In the genomic region with DNA sequence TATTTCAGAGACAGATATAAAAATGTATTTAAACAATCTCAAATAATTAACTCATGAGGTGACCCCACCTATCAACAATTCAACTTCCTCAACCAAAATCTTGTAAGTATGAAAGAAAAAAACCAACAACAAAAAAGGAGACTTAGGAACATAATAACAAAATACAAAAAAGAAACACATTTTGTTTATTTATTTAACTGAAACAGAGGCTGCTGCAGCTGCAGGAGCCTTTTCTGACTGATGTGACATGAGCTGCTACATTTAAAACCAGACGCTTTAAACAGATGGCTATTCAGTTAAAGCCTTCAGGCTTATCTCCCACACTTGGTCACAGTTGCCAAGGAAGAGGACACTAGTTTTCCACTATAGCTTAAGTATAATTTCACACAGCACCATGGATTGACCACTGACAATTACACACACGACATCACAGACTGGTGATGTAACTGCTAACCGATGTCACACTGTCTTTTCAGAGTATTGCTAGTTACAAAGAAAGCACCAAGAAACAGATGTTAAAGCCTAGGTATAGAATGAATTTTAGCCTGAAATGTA, we compare ENCODE assay signal across 8 cellular contexts.
DNase-seq lines count a peak whose midpoint lies in the region; ATAC-seq, FAIRE-seq and TF ChIP-seq lines count a peak whose summit lies in the region.
"Had no signal": no experiment of that assay in that cellular context is flagged by ENCODE, and none has a peak within 500 bp of the region (broad histone marks: within the 10 kb centered on the region; RNA-seq: fewer than 3 reads in every experiment).

No MANE protein-coding gene starts in this region.

- no peak overlapping the region for H2AFZ ChIP-seq in PC-9

- H3K79me2 ChIP-seq in PC-9 (ENCODE audit: low read depth) = peaks cover 95% of the 10 kb centered on the region

- H3K4me1 ChIP-seq in HEK293 (ENCODE audit: control insufficient read depth, insufficient read depth, low read length) (peaks cover 32% of the 10 kb centered on the region), PC-9 (replicated peaks; ENCODE audit: insufficient read depth) (peaks cover 61% of the 10 kb centered on the region), neutrophil (ENCODE audit: control insufficient read depth in 1 of 2, insufficient read depth in 1 of 2, low read depth in 1 of 2, low read length in 1 of 2) (peaks cover 24 to 28% of the 10 kb centered on the region in 2 experiments)

- H3K27me3 ChIP-seq in PC-9 (ENCODE audit: insufficient read depth, low read depth) (no peaks in the 10 kb centered on the region), neutrophil (no peaks in the 10 kb centered on the region)
- H3K27me3 ChIP-seq: tibial artery had no signal

- H3K36me3 ChIP-seq in HEK293 (ENCODE audit: control insufficient read depth in 2 of 2, insufficient read depth in 1 of 2, low read length in 2 of 2) (no peaks in the 10 kb centered on the region), PC-9 (ENCODE audit: low read depth) (no peaks in the 10 kb centered on the region), neutrophil (no peaks in the 10 kb centered on the region)
- H3K36me3 ChIP-seq: tibial artery had no signal

- POLR2A ChIA-PET in HEK293 (lab: Yijun Ruan, JAX) = no interaction called here
- POLR2A ChIA-PET in PC-9 (lab: Charles Lee; ENCODE audit: unreplicated experiment) = interaction anchor here (0.6 kb wide), 1 partner anchor 78 kb away, joined by 5 read pairs; no protein-coding TSS in a partner anchor

- H4K20me1 ChIP-seq in PC-9 (ENCODE audit: insufficient read depth) = peaks cover 34% of the 10 kb centered on the region

- H3K9me2 ChIP-seq in PC-9 (ENCODE audit: insufficient read depth) = no peaks in the 10 kb centered on the region; the same call in 1 of the 2 replicates

- FAIRE-seq in endometrium (lab: Jason Lieb, UNC) = peak; percentile 69

- CTCF ChIA-PET in HEK293 (lab: Yijun Ruan, JAX) (no interaction called here), PC-9 (lab: Charles Lee) (no interaction called here)

- DNase-seq in PC-9 = no peak
- no peak for DNase-seq in LoVo (ENCODE audit: low spot score)
- DNase-seq: tibial artery had no signal

- H3K27ac ChIP-seq in HEK293 (ENCODE audit: extremely low read depth, low read depth, low read length) = no peak overlapping the region
- H3K27ac ChIP-seq in PC-9 = peak overlapping the region; percentile 59
- peak overlapping the region; percentile 48 for H3K27ac ChIP-seq in neutrophil

- intact Hi-C loops in PC-9 (cut with micrococcal nuclease; ENCODE audit: unreplicated experiment) = no loop called here

- ATAC-seq in HG02623 (IDR thresholded peaks at IDR 0.05; ENCODE audit: unreplicated experiment) (no peak), GM19455 (IDR thresholded peaks at IDR 0.05; ENCODE audit: unreplicated experiment) (no peak)

- H3K4me2 ChIP-seq in PC-9 = peak overlapping the region; percentile 60

- no peak overlapping the region for H3K4me3 ChIP-seq in HEK293 (ENCODE audit: low read depth, low read length)
- H3K4me3 ChIP-seq in PC-9 = no peak overlapping the region
- no peak overlapping the region for H3K4me3 ChIP-seq in neutrophil (ENCODE audit: low read depth in 1 of 2, low read length in 1 of 2)
- H3K4me3 ChIP-seq: tibial artery had no signal

- peaks cover 42% of the 10 kb centered on the region for H3F3A ChIP-seq in PC-9 (ENCODE audit: insufficient read depth, low read depth)

- BruUV-seq in PC-9 (replicated peaks; lab: Mats Ljungman, UMichigan) = no TSS peak

- TF ChIP-seq CTCF in HEK293 (tag by site-specific recombination; IDR thresholded peaks at IDR 0.05) (no peak), PC-9 (conservative IDR thresholded peaks at IDR 0.05) (no peak), neutrophil (IDR thresholded peaks at IDR 0.05) (no peak)

- H3K9me3 ChIP-seq in HEK293 (ENCODE audit: control insufficient read depth, insufficient read depth, low read depth, low read length) (no peaks in the 10 kb centered on the region), PC-9 (ENCODE audit: insufficient read depth, low read depth) (no peaks in the 10 kb centered on the region), neutrophil (no peaks in the 10 kb centered on the region)
- H3K9me3 ChIP-seq: tibial artery had no signal

TF ChIP-seq in HEK293, 187 proteins besides CTCF, POLR2A, EP300 and RAD21 (continues in another document):
- TF ChIP-seq TCF7L2 (IDR thresholded peaks at IDR 0.05; ENCODE audit: borderline replicate concordance, low read depth, low read length) (no peak), FEZF1 (tag by site-specific recombination; IDR thresholded peaks at IDR 0.05) (0 out of 2 replicates have a peak, but pooled peaks have one; percentile 22), ZNF791 (tag by site-specific recombination; IDR thresholded peaks at IDR 0.05) (no peak), ZNF629 (tag by site-specific recombination; IDR thresholded peaks at IDR 0.05) (peak; percentile 90), SP7 (tag by site-specific recombination; IDR thresholded peaks at IDR 0.05) (0 out of 2 replicates have a peak, but pooled peaks have one; percentile 21), OVOL3 (tag by site-specific recombination; IDR thresholded peaks at IDR 0.05) (no peak), KLF10 (tag by site-specific recombination; IDR thresholded peaks at IDR 0.05) (no peak), ZNF621 (tag by site-specific recombination; IDR thresholded peaks at IDR 0.05) (no peak), YY2 (tag by site-specific recombination; IDR thresholded peaks at IDR 0.05) (no peak), ZNF184 (tag by site-specific recombination; IDR thresholded peaks at IDR 0.05) (no peak)
- TF ChIP-seq, protein P1, sequence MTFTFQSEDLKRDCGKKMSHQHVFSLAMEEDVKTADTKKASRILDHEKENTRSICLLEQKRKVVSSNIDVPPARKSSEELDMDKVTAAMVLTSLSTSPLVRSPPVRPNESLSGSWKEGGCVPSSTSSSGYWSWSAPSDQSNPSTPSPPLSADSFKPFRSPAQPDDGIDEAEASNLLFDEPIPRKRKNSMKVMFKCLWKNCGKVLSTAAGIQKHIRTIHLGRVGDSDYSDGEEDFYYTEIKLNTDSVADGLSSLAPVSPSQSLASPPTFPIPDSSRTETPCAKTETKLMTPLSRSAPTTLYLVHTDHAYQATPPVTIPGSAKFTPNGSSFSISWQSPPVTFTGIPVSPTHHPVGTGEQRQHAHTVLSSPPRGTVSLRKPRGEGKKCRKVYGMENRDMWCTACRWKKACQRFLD (tag by site-specific recombination; IDR thresholded peaks at IDR 0.05) = no peak
- TF ChIP-seq, protein P2, sequence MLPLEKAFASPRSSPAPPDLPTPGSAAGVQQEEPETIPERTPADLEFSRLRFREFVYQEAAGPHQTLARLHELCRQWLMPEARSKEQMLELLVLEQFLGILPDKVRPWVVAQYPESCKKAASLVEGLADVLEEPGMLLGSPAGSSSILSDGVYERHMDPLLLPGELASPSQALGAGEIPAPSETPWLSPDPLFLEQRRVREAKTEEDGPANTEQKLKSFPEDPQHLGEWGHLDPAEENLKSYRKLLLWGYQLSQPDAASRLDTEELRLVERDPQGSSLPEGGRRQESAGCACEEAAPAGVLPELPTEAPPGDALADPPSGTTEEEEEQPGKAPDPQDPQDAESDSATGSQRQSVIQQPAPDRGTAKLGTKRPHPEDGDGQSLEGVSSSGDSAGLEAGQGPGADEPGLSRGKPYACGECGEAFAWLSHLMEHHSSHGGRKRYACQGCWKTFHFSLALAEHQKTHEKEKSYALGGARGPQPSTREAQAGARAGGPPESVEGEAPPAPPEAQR (tag by site-specific recombination; IDR thresholded peaks at IDR 0.05) = no peak
- TF ChIP-seq, protein P3, sequence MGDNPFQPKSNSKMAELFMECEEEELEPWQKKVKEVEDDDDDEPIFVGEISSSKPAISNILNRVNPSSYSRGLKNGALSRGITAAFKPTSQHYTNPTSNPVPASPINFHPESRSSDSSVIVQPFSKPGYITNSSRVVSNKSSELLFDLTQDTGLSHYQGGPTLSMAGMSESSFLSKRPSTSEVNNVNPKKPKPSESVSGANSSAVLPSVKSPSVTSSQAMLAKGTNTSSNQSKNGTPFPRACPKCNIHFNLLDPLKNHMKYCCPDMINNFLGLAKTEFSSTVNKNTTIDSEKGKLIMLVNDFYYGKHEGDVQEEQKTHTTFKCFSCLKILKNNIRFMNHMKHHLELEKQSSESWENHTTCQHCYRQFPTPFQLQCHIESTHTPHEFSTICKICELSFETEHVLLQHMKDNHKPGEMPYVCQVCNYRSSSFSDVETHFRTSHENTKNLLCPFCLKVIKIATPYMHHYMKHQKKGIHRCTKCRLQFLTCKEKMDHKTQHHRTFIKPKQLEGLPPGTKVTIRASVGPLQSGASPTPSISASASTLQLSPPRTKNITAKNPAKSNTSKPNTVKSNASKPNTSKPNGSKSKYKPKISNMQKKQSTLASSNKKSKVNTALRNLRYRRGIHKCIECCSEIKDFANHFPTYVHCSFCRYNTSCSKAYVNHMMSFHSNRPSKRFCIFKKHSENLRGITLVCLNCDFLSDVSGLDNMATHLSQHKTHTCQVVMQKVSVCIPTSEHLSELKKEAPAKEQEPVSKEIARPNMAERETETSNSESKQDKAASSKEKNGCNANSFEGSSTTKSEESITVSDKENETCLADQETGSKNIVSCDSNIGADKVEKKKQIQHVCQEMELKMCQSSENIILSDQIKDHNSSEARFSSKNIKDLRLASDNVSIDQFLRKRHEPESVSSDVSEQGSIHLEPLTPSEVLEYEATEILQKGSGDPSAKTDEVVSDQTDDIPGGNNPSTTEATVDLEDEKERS (tag by site-specific recombination; IDR thresholded peaks at IDR 0.05) = no peak
